1 cellular context compared by ENCODE assay signal in genomic region chr22:23898006-23898974, GRCh38.
TF ChIP-seq lines count a peak whose summit lies in the region.

No MANE protein-coding gene starts in this region.

TF ChIP-seq in HepG2, 621 proteins besides CTCF, POLR2A, EP300 and RAD21 (continued from another document):
- TF ChIP-seq ATRX (CRISPR knock-in tag; IDR thresholded peaks at IDR 0.05; ENCODE audit: borderline replicate concordance) (no peak), ZNF205 (CRISPR knock-in tag; IDR thresholded peaks at IDR 0.05) (no peak), PREB (CRISPR knock-in tag; IDR thresholded peaks at IDR 0.05) (no peak), AKAP8 (CRISPR knock-in tag; IDR thresholded peaks at IDR 0.05) (peak; percentile 88)
